ENCODE assay signal across 1 cellular context in genomic region chr12:4272976-4273650, GRCh38.
TF ChIP-seq lines count a peak whose summit lies in the region.

No MANE protein-coding gene starts in this region.

TF ChIP-seq in HepG2, 621 proteins besides CTCF, POLR2A, EP300 and RAD21 (continued from another document):
- TF ChIP-seq, protein P1, sequence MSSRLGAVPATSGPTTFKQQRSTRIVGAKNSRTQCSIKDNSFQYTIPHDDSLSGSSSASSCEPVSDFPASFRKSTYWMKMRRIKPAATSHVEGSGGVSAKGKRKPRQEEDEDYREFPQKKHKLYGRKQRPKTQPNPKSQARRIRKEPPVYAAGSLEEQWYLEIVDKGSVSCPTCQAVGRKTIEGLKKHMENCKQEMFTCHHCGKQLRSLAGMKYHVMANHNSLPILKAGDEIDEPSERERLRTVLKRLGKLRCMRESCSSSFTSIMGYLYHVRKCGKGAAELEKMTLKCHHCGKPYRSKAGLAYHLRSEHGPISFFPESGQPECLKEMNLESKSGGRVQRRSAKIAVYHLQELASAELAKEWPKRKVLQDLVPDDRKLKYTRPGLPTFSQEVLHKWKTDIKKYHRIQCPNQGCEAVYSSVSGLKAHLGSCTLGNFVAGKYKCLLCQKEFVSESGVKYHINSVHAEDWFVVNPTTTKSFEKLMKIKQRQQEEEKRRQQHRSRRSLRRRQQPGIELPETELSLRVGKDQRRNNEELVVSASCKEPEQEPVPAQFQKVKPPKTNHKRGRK (CRISPR knock-in tag; IDR thresholded peaks at IDR 0.05), result no peak
- no peak for TF ChIP-seq GMEB1 (CRISPR knock-in tag; IDR thresholded peaks at IDR 0.05; ENCODE audit: borderline replicate concordance)
- no peak for TF ChIP-seq ZNF33A (CRISPR knock-in tag; IDR thresholded peaks at IDR 0.05; ENCODE audit: borderline replicate concordance)
